ENCODE assay signal across 8 cellular contexts in genomic region chr11:64448599-64449380, GRCh38.
A peak's percentile ranks its signal among the peaks of the same experiment; 100 is the strongest.
DNase-seq lines count a peak whose midpoint lies in the region; ATAC-seq and TF ChIP-seq lines count a peak whose summit lies in the region.

No MANE protein-coding gene starts in this region.

- no peaks in the 10 kb centered on the region for H3K4me1 Mint-ChIP-seq in endothelial cell (ENCODE audit: unreplicated experiment)
- H3K4me1 Mint-ChIP-seq in mesothelial cell of epicardium: peaks cover 18% of the 10 kb centered on the region

- peak overlapping the region; percentile 58 for H3K9ac ChIP-seq in NT2/D1 (ENCODE audit: insufficient read length, low read depth)

- H3K36me3 ChIP-seq in NT2/D1 (ENCODE audit: insufficient read depth, insufficient read length, low read length): no peaks in the 10 kb centered on the region

- peak overlapping the region; percentile 56 for H3K4me3 ChIP-seq in NT2/D1 (ENCODE audit: insufficient read length, low read depth)

- H3K36me3 Mint-ChIP-seq in endothelial cell (ENCODE audit: low read depth, unreplicated experiment): no peaks in the 10 kb centered on the region
- no peaks in the 10 kb centered on the region for H3K36me3 Mint-ChIP-seq in mesothelial cell of epicardium

- peaks cover 7% of the 10 kb centered on the region for H3K4me1 ChIP-seq in NT2/D1 (ENCODE audit: insufficient read depth, insufficient read length)

- ATAC-seq in HG03039 (IDR thresholded peaks at IDR 0.05; ENCODE audit: unreplicated experiment): no peak

- H3K27me3 ChIP-seq in NT2/D1 (ENCODE audit: insufficient read depth, insufficient read length): peaks cover 24% of the 10 kb centered on the region

- peaks cover 9% of the 10 kb centered on the region; the same call in 1 of the 2 replicates for H3K9me3 ChIP-seq in NT2/D1 (ENCODE audit: insufficient read depth, low read length)

- peak overlapping the region; percentile 47 for H3K4me3 Mint-ChIP-seq in endothelial cell (ENCODE audit: unreplicated experiment)
- H3K4me3 Mint-ChIP-seq in mesothelial cell of epicardium: peak overlapping the region; percentile 68

- no peaks in the 10 kb centered on the region for H3K9me3 Mint-ChIP-seq in endothelial cell (ENCODE audit: unreplicated experiment)
- H3K9me3 Mint-ChIP-seq in mesothelial cell of epicardium: no peaks in the 10 kb centered on the region

- no peak overlapping the region for H3K27ac Mint-ChIP-seq in endothelial cell (ENCODE audit: unreplicated experiment)
- H3K27ac Mint-ChIP-seq in mesothelial cell of epicardium: no peak overlapping the region

- H3K27me3 Mint-ChIP-seq in endothelial cell (ENCODE audit: unreplicated experiment) (peaks cover 9% of the 10 kb centered on the region), mesothelial cell of epicardium (ENCODE audit: low read depth) (peaks cover 3% of the 10 kb centered on the region)

- DNase-seq in DMS153 treated with DMSO at 0.1 percent for 48 hours (lab: John Stamatoyannopoulos, UW; ENCODE audit: unreplicated experiment): peak; percentile 65
- peak; percentile 22 for DNase-seq in HS-5 (ENCODE audit: low read depth)
- peak; percentile 71 for DNase-seq in NT2/D1 (ENCODE audit: low read depth, low spot score)
- peak; percentile 72 for DNase-seq in activated CD8-positive, alpha-beta memory T cell treated with anti-CD3 and anti-CD28 coated beads, Interleukin-2, amount 50 U/mL, for 4 hours
- peak; percentile 92 for DNase-seq in endothelial cell (ENCODE audit: low spot score)
- DNase-seq in mesothelial cell of epicardium (ENCODE audit: low spot score in 2 of 2, unreplicated experiment in 2 of 2): peak; percentile 73 to 91
- peak; percentile 33 for DNase-seq in stimulated activated CD8-positive, alpha-beta memory T cell treated with anti-CD3 and anti-CD28 coated beads, Interleukin-15, amount 100 ng/mL, for 1 hour (ENCODE audit: low read depth)

- TF ChIP-seq CTCF in endothelial cell (IDR thresholded peaks at IDR 0.05; ENCODE audit: unreplicated experiment): peak; percentile 66
- peak; percentile 48 for TF ChIP-seq CTCF in mesothelial cell of epicardium (IDR thresholded peaks at IDR 0.05; ENCODE audit: unreplicated experiment)

Comparison
In these comparisons a context has a peak if more than half of its experiments do, and no peak if none do; other contexts are left out.
1. DNase-seq: peak in every context shown above with its lines; median percentile 92 in endothelial cell; 82 in mesothelial cell of epicardium; 72 in activated CD8-positive, alpha-beta memory T cell treated with anti-CD3 and anti-CD28 coated beads, Interleukin-2, amount 50 U/mL, for 4 hours; 71 in NT2/D1; 65 in DMS153 treated with DMSO at 0.1 percent for 48 hours; 33 in stimulated activated CD8-positive, alpha-beta memory T cell treated with anti-CD3 and anti-CD28 coated beads, Interleukin-15, amount 100 ng/mL, for 1 hour; 22 in HS-5.